Comparison of ENCODE assay signal across 24 cellular contexts in genomic region chr3:15923640-15924405, GRCh38.
A peak's percentile ranks its signal among the peaks of the same experiment; 100 is the strongest.
DNase-seq lines count a peak whose midpoint lies in the region; ATAC-seq and TF ChIP-seq lines count a peak whose summit lies in the region.
"Had no signal": no experiment of that assay in that cellular context is flagged by ENCODE, and none has a peak within 500 bp of the region (broad histone marks: within the 10 kb centered on the region; RNA-seq: fewer than 3 reads in every experiment).

No MANE protein-coding gene starts in this region.

- ATAC-seq in T-helper 17 cell (peak; percentile 62), upper lobe of left lung (ENCODE audit: low FRiP score in 2 of 2) (no peak)
- ATAC-seq: left lung, WTC11 had no signal

- H3K4me2 ChIP-seq in fibroblast of lung (ENCODE audit: extremely low read depth, insufficient read depth, low read length) = no peak overlapping the region

- DNase-seq in NCI-H748 (lab: John Stamatoyannopoulos, UW; ENCODE audit: unreplicated experiment) = peak; percentile 0
- DNase-seq in NCI-H748 treated with DMSO at 0.1 percent for 48 hours (lab: John Stamatoyannopoulos, UW) = no peak
- peak; percentile 18 for DNase-seq in HT1080 (ENCODE audit: low read depth)
- no peak for DNase-seq in T-helper 17 cell
- peak; percentile 6 to 8 for DNase-seq in fibroblast of lung (ENCODE audit: low read depth in 2 of 2)
- DNase-seq in SKM-1 treated with dmso at 0.1 percent for 144 hours (lab: John Stamatoyannopoulos, UW; ENCODE audit: unreplicated experiment) = no peak
- DNase-seq in upper lobe of left lung = no peak
- no peak for DNase-seq in NCI-H524 (lab: John Stamatoyannopoulos, UW)
- DNase-seq: 8988T; activated naive CD8-positive, alpha-beta T cell treated with anti-CD3 and anti-CD28 coated beads for 36 hours; endodermal cell; Kasumi-1; left lung; NCI-H1417; NCI-H2171; NCI-H82; nephron progenitor cell; sigmoid colon had no signal

- no peaks in the 10 kb centered on the region for H3K36me3 Mint-ChIP-seq in T-helper 17 cell (ENCODE audit: low read depth)
- H3K36me3 Mint-ChIP-seq: activated naive CD8-positive, alpha-beta T cell treated with anti-CD3 and anti-CD28 coated beads for 36 hours; WTC11 had no signal

- H4K20me1 ChIP-seq in fibroblast of lung (ENCODE audit: control insufficient read depth, extremely low read depth, insufficient read depth, low read length) = no peaks in the 10 kb centered on the region

- no peak for TF ChIP-seq EP300 in upper lobe of left lung (IDR thresholded peaks at IDR 0.05)

- H3K36me3 ChIP-seq in fibroblast of lung (ENCODE audit: control insufficient read depth, insufficient read depth, low read length) (no peaks in the 10 kb centered on the region), upper lobe of left lung (no peaks in the 10 kb centered on the region)
- H3K36me3 ChIP-seq: left lung, sigmoid colon, suprapubic skin, vagina had no signal

- H3K27me3 ChIP-seq in fibroblast of lung (ENCODE audit: control insufficient read depth, insufficient read depth, low read length) (peaks cover 9% of the 10 kb centered on the region), upper lobe of left lung (no peaks in the 10 kb centered on the region)
- H3K27me3 ChIP-seq: left lung, sigmoid colon, suprapubic skin, vagina had no signal

- H3K27me3 Mint-ChIP-seq in T-helper 17 cell = peaks cover 19% of the 10 kb centered on the region
- H3K27me3 Mint-ChIP-seq: activated naive CD8-positive, alpha-beta T cell treated with anti-CD3 and anti-CD28 coated beads for 36 hours; B cell had no signal

- H2AFZ ChIP-seq in fibroblast of lung (ENCODE audit: low read length) = no peak overlapping the region
- H2AFZ ChIP-seq: parathyroid adenoma had no signal

- H3K4me1 ChIP-seq in fibroblast of lung (ENCODE audit: control insufficient read depth, extremely low read depth, insufficient read depth, low read length) (no peaks in the 10 kb centered on the region), upper lobe of left lung (no peaks in the 10 kb centered on the region)
- H3K4me1 ChIP-seq: left lung, parathyroid adenoma, sigmoid colon, suprapubic skin, vagina had no signal

- no peak overlapping the region for H3K27ac Mint-ChIP-seq in T-helper 17 cell
- H3K27ac Mint-ChIP-seq: activated naive CD8-positive, alpha-beta T cell treated with anti-CD3 and anti-CD28 coated beads for 36 hours; B cell; endodermal cell; nephron progenitor cell; T-helper 2 cell treated with Interferon-gamma antibody and Interleukin-4, amounts not matched to agents 5 μg/mL and 100 μg/mL, for 36 hours; WTC11 had no signal

- no peak for TF ChIP-seq POLR2A in upper lobe of left lung (IDR thresholded peaks at IDR 0.05)

- no peak overlapping the region for H3K4me3 Mint-ChIP-seq in T-helper 17 cell
- H3K4me3 Mint-ChIP-seq: activated naive CD8-positive, alpha-beta T cell treated with anti-CD3 and anti-CD28 coated beads for 36 hours; B cell; endodermal cell; nephron progenitor cell; T-helper 2 cell treated with Interferon-gamma antibody and Interleukin-4, amounts not matched to agents 5 μg/mL and 100 μg/mL, for 36 hours; WTC11 had no signal

- H3K9ac ChIP-seq in fibroblast of lung (ENCODE audit: insufficient read depth, low read length) = no peak overlapping the region
- H3K9ac ChIP-seq: parathyroid adenoma had no signal

- H3K4me1 Mint-ChIP-seq in T-helper 17 cell = peaks cover 2% of the 10 kb centered on the region
- H3K4me1 Mint-ChIP-seq: activated naive CD8-positive, alpha-beta T cell treated with anti-CD3 and anti-CD28 coated beads for 36 hours; B cell; nephron progenitor cell; WTC11 had no signal

- H3K9me3 ChIP-seq in T-helper 17 cell (ENCODE audit: control insufficient read depth, low read length, poor library complexity, severe bottlenecking) (no peaks in the 10 kb centered on the region), fibroblast of lung (ENCODE audit: control insufficient read depth, insufficient read depth, low read depth, low read length) (no peaks in the 10 kb centered on the region), upper lobe of left lung (no peaks in the 10 kb centered on the region)
- H3K9me3 ChIP-seq: left lung, sigmoid colon, suprapubic skin, vagina had no signal

- H3K4me3 ChIP-seq in fibroblast of lung (replicated peaks in 1 of 4; ENCODE audit: control extremely low read depth in 1 of 4, insufficient read depth in 1 of 4, low read depth in 3 of 4, low read length in 4 of 4) (no peak overlapping the region), upper lobe of left lung (no peak overlapping the region)
- H3K4me3 ChIP-seq: left lung, sigmoid colon, suprapubic skin, vagina had no signal

- 83 to 85% methylated on average over 5 of the region's 5 CpGs for WGBS in upper lobe of left lung, 2 donors

- TF ChIP-seq CTCF in fibroblast of lung (conservative IDR thresholded peaks at IDR 0.05 in 1 of 2, IDR thresholded peaks at IDR 0.05 in 1 of 2; ENCODE audit: low read depth in 1 of 2, low read length in 2 of 2) (no peak), upper lobe of left lung (IDR thresholded peaks at IDR 0.05) (no peak)

- no peaks in the 10 kb centered on the region for H3K79me2 ChIP-seq in fibroblast of lung (ENCODE audit: control insufficient read depth, insufficient read depth, low read length)
- H3K79me2 ChIP-seq: parathyroid adenoma had no signal

- H3K27ac ChIP-seq in fibroblast of lung (ENCODE audit: insufficient read depth, low read length) (no peak overlapping the region), upper lobe of left lung (no peak overlapping the region)
- H3K27ac ChIP-seq: left lung, parathyroid adenoma, sigmoid colon, suprapubic skin, vagina had no signal

Comparison
In these comparisons a context has a peak if more than half of its experiments do, and no peak if none do; other contexts are left out.
1. DNase-seq: peak in NCI-H748 (single experiment), HT1080 (single experiment) and fibroblast of lung (2 of 2); none in NCI-H748 treated with DMSO at 0.1 percent for 48 hours (single experiment), T-helper 17 cell (0 of 3), SKM-1 treated with dmso at 0.1 percent for 144 hours (single experiment), upper lobe of left lung (0 of 2) and NCI-H524 (0 of 2).